7 cellular contexts compared by ENCODE assay signal in genomic region chr14:37232907-37233481, GRCh38. TPM values are rescaled to one million over a fixed set of nuclear protein-coding genes. Genes with fewer than 3 reads are reported as not detected.
DNase-seq lines count a peak whose midpoint lies in the region; ATAC-seq, FAIRE-seq and TF ChIP-seq lines count a peak whose summit lies in the region.

No MANE protein-coding gene starts in this region.

- CTCF ChIA-PET in GM10248 (lab: Yijun Ruan, JAX), result interaction anchor here (2.0 to 4.2 kb wide), 3 partner anchors 10 to 642 kb away, joined by 7 to 25 read pairs (median 12); no protein-coding TSS in a partner anchor

- H3K4me3 ChIP-seq in coronary artery (no peak overlapping the region), mucosa of descending colon (no peak overlapping the region)

- H3K27ac ChIP-seq in coronary artery, result no peak overlapping the region

- H3K36me3 ChIP-seq in mucosa of descending colon (ENCODE audit: low read depth), result no peaks in the 10 kb centered on the region

- H3K4me1 ChIP-seq in mucosa of descending colon (ENCODE audit: low read depth), result no peaks in the 10 kb centered on the region

- FAIRE-seq in H54 (lab: Jason Lieb, UNC), result no peak

- DNase-seq in GM10248 (ENCODE audit: extremely low spot score) (peak; percentile 8), NCI-H526 treated with DMSO at 0.1 percent for 48 hours (lab: John Stamatoyannopoulos, UW) (peak; percentile 31), coronary artery (ENCODE audit: low spot score) (no peak), mucosa of descending colon (peak in 1 of 3 donors; percentile 51), H54 (ENCODE audit: insufficient read length, low spot score) (no peak)

- no peak for TF ChIP-seq POLR2A in H54 (IDR thresholded peaks at IDR 0.05; ENCODE audit: low read depth, low read length)

- POLR2A ChIA-PET in GM10248 (lab: Yijun Ruan, JAX), result no interaction called here

- ATAC-seq in HG03378 (IDR thresholded peaks at IDR 0.05; ENCODE audit: unreplicated experiment) (peak; percentile 68), mucosa of descending colon (peak; percentile 69), HG02588 (IDR thresholded peaks at IDR 0.05; ENCODE audit: unreplicated experiment) (no peak)

- no peaks in the 10 kb centered on the region for H3K9me3 ChIP-seq in mucosa of descending colon

- intact Hi-C loops in mucosa of descending colon (cut with DNase I, micrococcal nuclease), result no loop called here

- TF ChIP-seq CTCF in GM10248 (IDR thresholded peaks at IDR 0.05; ENCODE audit: control extremely low read depth, extremely low read depth, low read depth, missing control alignments) (peak; percentile 52), coronary artery (IDR thresholded peaks at IDR 0.05) (peak; percentile 24), mucosa of descending colon (IDR thresholded peaks at IDR 0.05) (no peak)

RNA-seq across cellular contexts. Expression of gene MIPOL1, which starts 35.3 kb away (rescaled TPM):
- total RNA-seq in mucosa of descending colon, result 10 to 100 TPM in 2 of 3 donors, 1 to 10 TPM in 1; 5.5 to 12.0 (median 11.7) TPM

Comparison
In these comparisons a context has a peak if more than half of its experiments do, and no peak if none do; other contexts are left out.
1. DNase-seq: peak in GM10248 (single experiment) and NCI-H526 treated with DMSO at 0.1 percent for 48 hours (single experiment); none in coronary artery (single experiment) and H54 (single experiment).